11 cellular contexts compared by ENCODE assay signal in genomic region chr6:153553627-153554026, GRCh38.
DNase-seq lines count a peak whose midpoint lies in the region; ATAC-seq, FAIRE-seq and TF ChIP-seq lines count a peak whose summit lies in the region.
"Had no signal": no experiment of that assay in that cellular context is flagged by ENCODE, and none has a peak within 500 bp of the region (broad histone marks: within the 10 kb centered on the region; RNA-seq: fewer than 3 reads in every experiment).

No MANE protein-coding gene starts in this region.

- no peak for DNase-seq in left ventricle myocardium inferior
- DNase-seq in right atrium auricular region (ENCODE audit: low spot score) = no peak
- DNase-seq in NCI-H69 (lab: John Stamatoyannopoulos, UW) = peak; percentile 90
- DNase-seq in stimulated activated naive CD4-positive, alpha-beta T cell treated with Interleukin-2 at 50 U/mL for 16 hours (lab: John Stamatoyannopoulos, UW) = no peak
- DNase-seq in erythroblast (lab: John Stamatoyannopoulos, UW) = no peak
- no peak for DNase-seq in H54 (ENCODE audit: insufficient read length, low spot score)
- DNase-seq in RWPE1 (ENCODE audit: low spot score) = no peak
- DNase-seq: activated T-cell treated with anti-CD3 and anti-CD28 coated beads for 4 hours; CD8-positive, alpha-beta T cell had no signal

- POLR2A ChIA-PET in RWPE1 (lab: Yijun Ruan, JAX; ENCODE audit: low non-redundant PET) = no interaction called here

- peak; percentile 17 for ATAC-seq in esophagus mucosa
- ATAC-seq: CD8-positive, alpha-beta T cell had no signal

- no peaks in the 10 kb centered on the region for H3K36me3 ChIP-seq in left ventricle myocardium inferior
- H3K36me3 ChIP-seq in right atrium auricular region = no peaks in the 10 kb centered on the region

- H3K9me3 ChIP-seq in left ventricle myocardium inferior (replicated peaks) (no peaks in the 10 kb centered on the region), right atrium auricular region (no peaks in the 10 kb centered on the region)

- H3K27me3 ChIP-seq in left ventricle myocardium inferior (ENCODE audit: low read depth) = no peaks in the 10 kb centered on the region
- H3K27me3 ChIP-seq in right atrium auricular region = no peaks in the 10 kb centered on the region

- no peak for FAIRE-seq in H54 (lab: Jason Lieb, UNC)
- FAIRE-seq: RCC 7860 had no signal

- CTCF ChIA-PET in RWPE1 (lab: Yijun Ruan, JAX) = interaction anchor here (1.0 kb wide), 1 partner anchor 322 kb away, joined by 3 read pairs; no protein-coding TSS in a partner anchor

- TF ChIP-seq CTCF in left ventricle myocardium inferior (IDR thresholded peaks at IDR 0.05; ENCODE audit: borderline replicate concordance) (peak; percentile 19), right atrium auricular region (IDR thresholded peaks at IDR 0.05) (peak in 1 of 2 donors; percentile 22), RWPE1 (conservative IDR thresholded peaks at IDR 0.05; ENCODE audit: low read depth) (no peak; the same call in 1 of the 2 replicates)

- H3K4me1 ChIP-seq in left ventricle myocardium inferior (no peaks in the 10 kb centered on the region), right atrium auricular region (no peaks in the 10 kb centered on the region)

- H3K4me3 ChIP-seq in left ventricle myocardium inferior = no peak overlapping the region
- no peak overlapping the region for H3K4me3 ChIP-seq in right atrium auricular region

- no peak for TF ChIP-seq POLR2A in erythroblast (IDR thresholded peaks at IDR 0.05; ENCODE audit: low read length)
- no peak for TF ChIP-seq POLR2A in H54 (IDR thresholded peaks at IDR 0.05; ENCODE audit: low read depth, low read length)

- H3K27ac ChIP-seq in left ventricle myocardium inferior (replicated peaks) = no peak overlapping the region
- no peak overlapping the region for H3K27ac ChIP-seq in right atrium auricular region
- H3K27ac ChIP-seq in RWPE1 = no peak overlapping the region

- intact Hi-C loops in left ventricle myocardium inferior (cut with micrococcal nuclease) = no loop called here
